1 cellular context compared by ENCODE assay signal in the genomic region with DNA sequence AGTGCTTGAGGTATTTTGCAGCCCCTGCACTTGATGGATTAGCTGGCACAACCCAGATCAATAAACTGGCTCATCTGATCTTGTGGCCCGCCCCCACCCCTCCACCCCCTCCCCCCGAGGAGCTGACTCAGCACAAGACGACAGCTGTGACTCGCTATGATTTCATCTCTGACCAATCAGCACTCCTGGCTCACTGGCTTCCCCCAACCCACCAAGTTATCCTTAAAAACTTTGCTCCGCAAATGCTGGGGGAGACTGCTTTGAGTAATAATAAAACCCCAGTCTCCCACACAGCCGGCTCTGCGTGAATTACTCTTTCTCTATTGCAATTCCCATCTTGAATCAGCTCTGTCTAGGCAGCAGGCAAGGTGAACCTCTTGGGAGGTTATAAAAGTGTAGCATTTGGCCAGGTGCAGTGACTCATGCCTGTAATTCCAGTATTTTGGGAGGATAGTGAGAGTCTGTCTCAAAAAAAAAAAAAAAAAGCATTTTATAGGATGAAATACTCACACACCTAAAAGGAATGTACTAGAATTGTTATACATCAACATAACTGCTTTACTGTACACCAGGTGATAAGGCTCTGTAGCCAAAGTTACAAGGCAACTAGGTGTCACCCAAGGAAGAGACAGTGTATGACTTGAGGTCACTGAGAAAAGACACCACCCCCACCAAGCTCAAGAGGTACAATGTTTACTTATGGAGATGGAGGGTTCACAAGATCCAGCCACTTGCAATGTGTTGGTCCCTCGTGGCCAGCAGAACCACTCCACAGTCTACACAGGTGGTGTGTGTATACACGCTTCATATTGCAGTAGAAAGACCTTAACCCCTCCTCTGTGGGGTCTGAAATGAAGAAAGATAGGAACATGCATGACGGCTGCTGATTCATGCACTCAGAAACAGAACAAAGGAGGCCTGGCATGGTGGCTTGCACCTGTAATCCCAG.
TF ChIP-seq lines count a peak whose summit lies in the region.

No MANE protein-coding gene starts in this region.

TF ChIP-seq in GM23338, 12 proteins besides CTCF, POLR2A, EP300 and RAD21 (continued from another document):
- TF ChIP-seq REST (IDR thresholded peaks at IDR 0.05; ENCODE audit: unreplicated experiment) (no peak), ZNF331 (CRISPR knock-in tag; IDR thresholded peaks at IDR 0.05; ENCODE audit: low read depth) (no peak), JUNB (IDR thresholded peaks at IDR 0.05; ENCODE audit: unreplicated experiment) (no peak), ZNF462 (CRISPR knock-in tag; IDR thresholded peaks at IDR 0.05) (no peak), NANOG (IDR thresholded peaks at IDR 0.05; ENCODE audit: borderline replicate concordance) (no peak)
